ENCODE assay signal across 8 cellular contexts in genomic region chr19:8335343-8336071, GRCh38. TPM values are rescaled to one million over a fixed set of nuclear protein-coding genes. Genes with fewer than 3 reads are reported as not detected.
DNase-seq lines count a peak whose midpoint lies in the region; ATAC-seq, FAIRE-seq and TF ChIP-seq lines count a peak whose summit lies in the region.

No MANE protein-coding gene starts in this region.

- no peak for TF ChIP-seq RAD21 in GM12878 (IDR thresholded peaks at IDR 0.05; ENCODE audit: insufficient read depth, low read depth, low read length)

- BruUV-seq in GM12878 (replicated peaks; lab: Mats Ljungman, UMichigan) = no TSS peak

- SMC1A ChIA-PET in GM12878 (lab: Charles Lee; ENCODE audit: uncharacterized antibody, unreplicated experiment) = interaction anchor here (1.4 kb wide), 1 partner anchor 13 kb away, joined by 3 read pairs; no protein-coding TSS in a partner anchor

- POLR2A ChIA-PET in GM12878 (lab: Charles Lee) = no interaction called here

- peak; percentile 25 for TF ChIP-seq CTCF in GM10266 (IDR thresholded peaks at IDR 0.05; ENCODE audit: control insufficient read depth, insufficient read depth, low read depth, missing control alignments)
- peak in 2 of 3 experiments; percentile 10 to 38; a peak in 2 of 6 replicates for TF ChIP-seq CTCF in GM12878 (IDR thresholded peaks at IDR 0.05 in 2 of 3, conservative IDR thresholded peaks at IDR 0.05 in 1 of 3; ENCODE audit: control insufficient read depth in 2 of 3, extremely low read depth in 1 of 3, insufficient read depth in 1 of 3, low read depth in 3 of 3, low read length in 3 of 3)

- no peak overlapping the region for H3K27ac ChIP-seq in GM12878 (ENCODE audit: control insufficient read depth, insufficient read depth)
- H3K27ac ChIP-seq in caudate nucleus (ENCODE audit: low read depth, low read length) = no peak overlapping the region

- H3K4me1 ChIP-seq in GM12878 (ENCODE audit: control insufficient read depth, insufficient read depth, low read length) = peaks cover 2% of the 10 kb centered on the region; the same call in 1 of the 2 replicates

- no peaks in the 10 kb centered on the region for H3K27me3 Mint-ChIP-seq in natural killer cell treated with Interleukin-12 subunit alpha and Interleukin-12 subunit beta and Interleukin-15 and Interleukin-18, amount 100 ng/mL, for 72 hours

- intact Hi-C loops in GM12878 (cut with micrococcal nuclease; ENCODE audit: unreplicated experiment) = no loop called here

- no peak overlapping the region for H3K27ac Mint-ChIP-seq in natural killer cell treated with Interleukin-12 subunit alpha and Interleukin-12 subunit beta and Interleukin-15 and Interleukin-18, amount 100 ng/mL, for 72 hours

- peak overlapping the region; percentile 39 for H2AFZ ChIP-seq in GM12878 (ENCODE audit: control insufficient read depth, low read depth, low read length)

- in situ Hi-C loops in GM12878 (cut with MboI) = no loop called here

- peaks cover 2 to 5% of the 10 kb centered on the region in 2 experiments; a peak in 3 of 4 replicates for H3K27me3 ChIP-seq in GM12878 (replicated peaks in 1 of 2; ENCODE audit: control insufficient read depth in 2 of 2, insufficient read depth in 2 of 2, low read length in 1 of 2)

- peaks cover 0 to 6% of the 10 kb centered on the region in 2 donors for H3K4me1 Mint-ChIP-seq in natural killer cell treated with Interleukin-12 subunit alpha and Interleukin-12 subunit beta and Interleukin-15 and Interleukin-18, amount 100 ng/mL, for 72 hours (ENCODE audit: low read depth in 2 of 2)

- H3K36me3 Mint-ChIP-seq in natural killer cell treated with Interleukin-12 subunit alpha and Interleukin-12 subunit beta and Interleukin-15 and Interleukin-18, amount 100 ng/mL, for 72 hours = no peaks in the 10 kb centered on the region

- RAD21 ChIA-PET in GM12878 (lab: Charles Lee; ENCODE audit: unreplicated experiment) = no interaction called here

- CTCF ChIA-PET in GM12878 (lab: Yijun Ruan, JAX) = interaction anchor here (0.5 to 1.3 kb wide), 2 partner anchors 13 to 63 kb away, joined by 3 to 4 read pairs; no protein-coding TSS in a partner anchor

- H3K9me3 Mint-ChIP-seq in natural killer cell treated with Interleukin-12 subunit alpha and Interleukin-12 subunit beta and Interleukin-15 and Interleukin-18, amount 100 ng/mL, for 72 hours = no peaks in the 10 kb centered on the region

- peak overlapping the region; percentile 16; the same call in 1 of the 2 replicates for H3K4me3 ChIP-seq in GM12878

- H3K36me3 ChIP-seq in GM12878 (ENCODE audit: control insufficient read depth in 2 of 2, insufficient read depth in 2 of 2, low read length in 1 of 2) = no peaks in the 10 kb centered on the region

- H3K9ac ChIP-seq in GM12878 (ENCODE audit: control insufficient read depth, insufficient read depth, low read length) = no peak overlapping the region

- ATAC-seq in HG03439 (IDR thresholded peaks at IDR 0.05; ENCODE audit: unreplicated experiment) = peak; percentile 39
- ATAC-seq in GM12878 = peak; percentile 67
- peak; percentile 66 to 69 for ATAC-seq in natural killer cell treated with Interleukin-12 subunit alpha and Interleukin-12 subunit beta and Interleukin-15 and Interleukin-18, amount 100 ng/mL, for 72 hours
- ATAC-seq in left lobe of liver = no peak

- H3K4me2 ChIP-seq in GM12878 (ENCODE audit: control insufficient read depth, insufficient read depth) = peak overlapping the region; percentile 71

- no peak for TF ChIP-seq POLR2A in GM12878 (IDR thresholded peaks at IDR 0.05; ENCODE audit: low read depth, low read length)

- peak; percentile 49 for DNase-seq in GM10266 (ENCODE audit: extremely low spot score)
- DNase-seq in GM12878 (ENCODE audit: low read depth, low spot score) = no peak
- no peak for DNase-seq in natural killer cell treated with Interleukin-12 subunit alpha and Interleukin-12 subunit beta and Interleukin-15 and Interleukin-18, amount 100 ng/mL, for 72 hours (ENCODE audit: low spot score)
- DNase-seq in NCI-H1092 treated with DMSO at 0.1 percent for 48 hours (lab: John Stamatoyannopoulos, UW) = no peak
- no peak for DNase-seq in GM19240 (ENCODE audit: insufficient read length, low spot score)
- no peak for DNase-seq in caudate nucleus (lab: John Stamatoyannopoulos, UW)
- DNase-seq in left lobe of liver (ENCODE audit: low spot score) = no peak

- no peaks in the 10 kb centered on the region for H4K20me1 ChIP-seq in GM12878 (ENCODE audit: control insufficient read depth, insufficient read depth)

- peak overlapping the region; percentile 23 for H3K4me3 Mint-ChIP-seq in natural killer cell treated with Interleukin-12 subunit alpha and Interleukin-12 subunit beta and Interleukin-15 and Interleukin-18, amount 100 ng/mL, for 72 hours

- WGBS in GM12878 (ENCODE audit: insufficient coverage, insufficient replicate concordance, low lambda C conversion rate, missing lambda C conversion rate) = 6% methylated on average over 53 of the region's 79 CpGs

- H3K9me3 ChIP-seq in GM12878 (replicated peaks; ENCODE audit: control insufficient read depth, insufficient read depth, low read length) = no peaks in the 10 kb centered on the region

- no peak for TF ChIP-seq EP300 in GM12878 (IDR thresholded peaks at IDR 0.05; ENCODE audit: borderline replicate concordance in 1 of 2, control insufficient read depth in 1 of 2, low read depth in 2 of 2, low read length in 2 of 2)

- FAIRE-seq in GM12878 (lab: Jason Lieb, UNC) = no peak

- no peaks in the 10 kb centered on the region for H3K79me2 ChIP-seq in GM12878 (ENCODE audit: control insufficient read depth, insufficient read depth, low read length)

RNA-seq across cellular contexts. Expression of gene KANK3, which starts 7.6 kb away (rescaled TPM):
- total RNA-seq in GM12878 (2013; cell fraction: nucleolus; rRNA removed) = not detected in 2 replicates
- total RNA-seq in GM12878 (2014; rRNA removed) (0.45 and 0.54 TPM in 2 replicates), GM12878 (2014; rRNA removed; fragmentation: Illumina TruSeq; extraction: Trizol) (0.22 TPM in 1 of 2 replicates, not detected in the other), GM12878 (2021) (0.26 and 0.56 TPM in 2 replicates), left lobe of liver (7.2 TPM)
- 0.16 TPM for polyA plus RNA-seq in GM12878 (2011; ENCODE audit: low read depth)
- polyA plus RNA-seq in GM12878 (2011; rRNA removed) (0.05 TPM in 1 of 2 replicates, not detected in the other), GM12878 (2014; fragmentation: Illumina TruSeq; extraction: Trizol) (0.03 TPM in 1 of 2 replicates, not detected in the other), GM12878 (2014; fragmentation: Nextera tagmentation; extraction: Ambion mirVana) (under 1 TPM in 1 of 2 experiments, not detected in 1; 0.07 TPM), GM12878 (2014; rRNA removed) (0.18 and 0.57 TPM in 2 replicates), GM12878 (2016; fragmentation: Nextera tagmentation; extraction: Ambion mirVana) (under 1 TPM; 0.62 to 0.93 TPM)
- 0.13 and 0.15 TPM in 2 replicates for polyA plus RNA-seq in GM12878 (2011; cell fraction: cytosol; rRNA removed)
- 0.58 and 0.83 TPM in 2 replicates for polyA plus RNA-seq in GM12878 (2011; cell fraction: nucleus; rRNA removed)
- polyA plus RNA-seq in GM12878 (2012) = 0.31 TPM in 2 replicates
- 0.21 TPM in 1 of 2 replicates, not detected in the other for polyA minus RNA-seq in GM12878 (2011; rRNA and poly(A)+ RNA removed)
- polyA minus RNA-seq in GM12878 (2011; cell fraction: cytosol; rRNA and poly(A)+ RNA removed) = not detected in 2 replicates
- 0.12 and 0.19 TPM in 2 replicates for polyA minus RNA-seq in GM12878 (2011; cell fraction: nucleus; rRNA and poly(A)+ RNA removed)
- total RNA-seq in natural killer cell treated with Interleukin-12 subunit alpha and Interleukin-12 subunit beta and Interleukin-15 and Interleukin-18, amount 100 ng/mL, for 72 hours = 1 to 10 TPM; 1.5 to 4.4 TPM

RNA-seq across cellular contexts. Expression of gene RPS28, which starts 14.2 kb away (rescaled TPM):
- 52.9 and 57.0 TPM in 2 replicates for total RNA-seq in GM12878 (2013; cell fraction: nucleolus; rRNA removed)
- 1,809 and 1,831 TPM in 2 replicates for total RNA-seq in GM12878 (2014; rRNA removed)
- 396 and 422 TPM in 2 replicates for total RNA-seq in GM12878 (2014; rRNA removed; fragmentation: Illumina TruSeq; extraction: Trizol)
- total RNA-seq in GM12878 (2021) = 3,081 and 3,150 TPM in 2 replicates
- polyA plus RNA-seq in GM12878 (2011; ENCODE audit: low read depth) = 2,247 TPM
- polyA plus RNA-seq in GM12878 (2011; rRNA removed) = 502 and 657 TPM in 2 replicates
- polyA plus RNA-seq in GM12878 (2011; cell fraction: cytosol; rRNA removed) = 773 and 1,031 TPM in 2 replicates
- 299 and 320 TPM in 2 replicates for polyA plus RNA-seq in GM12878 (2011; cell fraction: nucleus; rRNA removed)
- polyA plus RNA-seq in GM12878 (2012) = 4,616 and 4,929 TPM in 2 replicates
- polyA plus RNA-seq in GM12878 (2014; fragmentation: Illumina TruSeq; extraction: Trizol) = 73.8 and 651 TPM in 2 replicates
- 1,000 to 10,000 TPM; 3,036 to 3,905 TPM for polyA plus RNA-seq in GM12878 (2014; fragmentation: Nextera tagmentation; extraction: Ambion mirVana)
- 1,927 and 2,346 TPM in 2 replicates for polyA plus RNA-seq in GM12878 (2014; rRNA removed)
- 1,000 to 10,000 TPM; 1,324 to 1,329 TPM for polyA plus RNA-seq in GM12878 (2016; fragmentation: Nextera tagmentation; extraction: Ambion mirVana)
- polyA minus RNA-seq in GM12878 (2011; rRNA and poly(A)+ RNA removed) = 257 and 310 TPM in 2 replicates
- polyA minus RNA-seq in GM12878 (2011; cell fraction: cytosol; rRNA and poly(A)+ RNA removed) = 152 and 155 TPM in 2 replicates
- polyA minus RNA-seq in GM12878 (2011; cell fraction: nucleus; rRNA and poly(A)+ RNA removed) = 49.4 and 62.2 TPM in 2 replicates
- total RNA-seq in natural killer cell treated with Interleukin-12 subunit alpha and Interleukin-12 subunit beta and Interleukin-15 and Interleukin-18, amount 100 ng/mL, for 72 hours = 1,000 to 10,000 TPM; 1,268 to 1,635 TPM
- total RNA-seq in left lobe of liver = 653 TPM

RNA-seq across cellular contexts. Expression of gene NDUFA7, which starts 14.3 kb away (rescaled TPM):
- total RNA-seq in GM12878 (2013; cell fraction: nucleolus; rRNA removed) = 15.0 and 21.4 TPM in 2 replicates
- total RNA-seq in GM12878 (2014; rRNA removed) (117 and 143 TPM in 2 replicates), GM12878 (2014; rRNA removed; fragmentation: Illumina TruSeq; extraction: Trizol) (123 and 132 TPM in 2 replicates), GM12878 (2021) (79.0 and 86.3 TPM in 2 replicates), left lobe of liver (28.5 TPM)
- polyA plus RNA-seq in GM12878 (2011; ENCODE audit: low read depth) = 198 TPM
- polyA plus RNA-seq in GM12878 (2011; rRNA removed) (44.7 and 94.1 TPM in 2 replicates), GM12878 (2014; fragmentation: Illumina TruSeq; extraction: Trizol) (52.0 and 171 TPM in 2 replicates), GM12878 (2014; fragmentation: Nextera tagmentation; extraction: Ambion mirVana) (100 to 1,000 TPM; 277 to 360 TPM), GM12878 (2014; rRNA removed) (178 and 192 TPM in 2 replicates), GM12878 (2016; fragmentation: Nextera tagmentation; extraction: Ambion mirVana) (100 to 1,000 TPM; 249 to 253 TPM)
- polyA plus RNA-seq in GM12878 (2011; cell fraction: cytosol; rRNA removed) = 121 and 166 TPM in 2 replicates
- 70.6 and 105 TPM in 2 replicates for polyA plus RNA-seq in GM12878 (2011; cell fraction: nucleus; rRNA removed)
- polyA plus RNA-seq in GM12878 (2012) = 87.4 and 102 TPM in 2 replicates
- polyA minus RNA-seq in GM12878 (2011; rRNA and poly(A)+ RNA removed) = 41.5 and 84.3 TPM in 2 replicates
- 38.0 and 51.8 TPM in 2 replicates for polyA minus RNA-seq in GM12878 (2011; cell fraction: cytosol; rRNA and poly(A)+ RNA removed)
- polyA minus RNA-seq in GM12878 (2011; cell fraction: nucleus; rRNA and poly(A)+ RNA removed) = 13.9 and 26.2 TPM in 2 replicates
- total RNA-seq in natural killer cell treated with Interleukin-12 subunit alpha and Interleukin-12 subunit beta and Interleukin-15 and Interleukin-18, amount 100 ng/mL, for 72 hours = 10 to 100 TPM; 31.2 to 42.2 TPM

RNA-seq across cellular contexts. Expression of gene CD320, which starts 27.3 kb away (rescaled TPM):
- total RNA-seq in GM12878 (2013; cell fraction: nucleolus; rRNA removed) = 26.5 and 32.1 TPM in 2 replicates
- total RNA-seq in GM12878 (2014; rRNA removed) (49.9 and 62.2 TPM in 2 replicates), GM12878 (2014; rRNA removed; fragmentation: Illumina TruSeq; extraction: Trizol) (17.2 and 19.6 TPM in 2 replicates), GM12878 (2021) (72.4 and 74.6 TPM in 2 replicates), left lobe of liver (16.3 TPM)
- 6.3 TPM for polyA plus RNA-seq in GM12878 (2011; ENCODE audit: low read depth)
- polyA plus RNA-seq in GM12878 (2011; rRNA removed) (11.6 and 30.7 TPM in 2 replicates), GM12878 (2014; fragmentation: Illumina TruSeq; extraction: Trizol) (3.7 and 16.2 TPM in 2 replicates), GM12878 (2014; fragmentation: Nextera tagmentation; extraction: Ambion mirVana) (1 to 10 TPM; 1.1 to 3.5 TPM), GM12878 (2014; rRNA removed) (68.1 and 78.8 TPM in 2 replicates), GM12878 (2016; fragmentation: Nextera tagmentation; extraction: Ambion mirVana) (100 to 1,000 TPM; 117 to 134 TPM)
- polyA plus RNA-seq in GM12878 (2011; cell fraction: cytosol; rRNA removed) = 68.6 and 89.2 TPM in 2 replicates
- 44.7 and 55.9 TPM in 2 replicates for polyA plus RNA-seq in GM12878 (2011; cell fraction: nucleus; rRNA removed)
- polyA plus RNA-seq in GM12878 (2012) = 27.7 and 30.3 TPM in 2 replicates
- polyA minus RNA-seq in GM12878 (2011; rRNA and poly(A)+ RNA removed) = 6.6 and 28.3 TPM in 2 replicates
- polyA minus RNA-seq in GM12878 (2011; cell fraction: cytosol; rRNA and poly(A)+ RNA removed) = 19.6 and 21.2 TPM in 2 replicates
- polyA minus RNA-seq in GM12878 (2011; cell fraction: nucleus; rRNA and poly(A)+ RNA removed) = 8.3 and 11.5 TPM in 2 replicates
- 100 to 1,000 TPM in 1 of 2 donors, 10 to 100 TPM in 1; 45.2 to 110 TPM for total RNA-seq in natural killer cell treated with Interleukin-12 subunit alpha and Interleukin-12 subunit beta and Interleukin-15 and Interleukin-18, amount 100 ng/mL, for 72 hours

RNA-seq across cellular contexts. Expression of gene ANGPTL4, which starts 28.4 kb away (rescaled TPM):
- total RNA-seq in GM12878 (2013; cell fraction: nucleolus; rRNA removed) = not detected in 2 replicates
- total RNA-seq in GM12878 (2014; rRNA removed) (not detected in 2 replicates), GM12878 (2014; rRNA removed; fragmentation: Illumina TruSeq; extraction: Trizol) (not detected in 2 replicates), GM12878 (2021) (not detected in 2 replicates), left lobe of liver (64.2 TPM)
- polyA plus RNA-seq in GM12878 (2011; ENCODE audit: low read depth) = not detected
- polyA plus RNA-seq in GM12878 (2011; rRNA removed) (0.12 and 0.45 TPM in 2 replicates), GM12878 (2014; fragmentation: Illumina TruSeq; extraction: Trizol) (not detected in 2 replicates), GM12878 (2014; fragmentation: Nextera tagmentation; extraction: Ambion mirVana) (not detected), GM12878 (2014; rRNA removed) (not detected in 2 replicates), GM12878 (2016; fragmentation: Nextera tagmentation; extraction: Ambion mirVana) (not detected)
- polyA plus RNA-seq in GM12878 (2011; cell fraction: cytosol; rRNA removed) = 0.53 and 0.73 TPM in 2 replicates
- 0.75 and 1.1 TPM in 2 replicates for polyA plus RNA-seq in GM12878 (2011; cell fraction: nucleus; rRNA removed)
- 0.20 and 0.31 TPM in 2 replicates for polyA plus RNA-seq in GM12878 (2012)
- polyA minus RNA-seq in GM12878 (2011; rRNA and poly(A)+ RNA removed) = 0.15 and 0.21 TPM in 2 replicates
- 1.2 TPM in 1 of 2 replicates, not detected in the other for polyA minus RNA-seq in GM12878 (2011; cell fraction: cytosol; rRNA and poly(A)+ RNA removed)
- 0.48 TPM in 1 of 2 replicates, not detected in the other for polyA minus RNA-seq in GM12878 (2011; cell fraction: nucleus; rRNA and poly(A)+ RNA removed)
- total RNA-seq in natural killer cell treated with Interleukin-12 subunit alpha and Interleukin-12 subunit beta and Interleukin-15 and Interleukin-18, amount 100 ng/mL, for 72 hours = 1 to 10 TPM in 1 of 2 donors, not detected in 1; 1.8 TPM
